ENCODE assay signal across 12 cellular contexts in the genomic region with DNA sequence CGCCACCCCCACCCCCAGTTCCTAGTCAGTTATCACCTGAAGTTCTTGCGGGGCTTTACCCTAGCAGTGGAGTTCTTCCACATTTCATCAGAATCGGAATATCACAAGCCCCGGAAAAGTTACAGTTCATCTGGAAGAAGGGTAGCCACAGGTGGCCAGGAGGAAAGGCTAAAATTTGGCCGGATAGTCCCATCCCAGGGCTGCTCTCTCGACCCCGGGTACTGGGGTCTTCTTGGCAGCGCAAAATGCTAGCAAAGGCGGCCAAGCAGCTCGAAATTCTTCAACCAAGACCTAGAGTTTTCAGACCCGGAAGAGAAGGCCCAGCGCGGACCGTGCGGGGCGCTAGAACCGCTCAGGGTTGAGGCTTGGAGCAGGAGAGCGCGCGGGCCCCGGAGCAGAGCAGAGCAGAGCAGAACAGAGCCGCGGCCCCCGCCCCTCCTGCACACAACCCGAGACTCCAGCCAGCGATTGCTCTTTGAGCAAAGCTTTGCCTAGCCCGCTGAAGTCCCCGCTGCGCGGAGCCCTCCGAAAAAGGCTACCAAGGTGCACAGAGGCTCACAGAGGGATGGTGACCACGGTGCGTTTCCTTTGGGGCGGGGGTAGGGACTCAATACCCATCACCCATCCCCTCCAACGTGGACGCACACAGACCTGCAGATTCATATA. TPM values are rescaled to one million over a fixed set of nuclear protein-coding genes. Genes with fewer than 3 reads are reported as not detected.
DNase-seq lines count a peak whose midpoint lies in the region; ATAC-seq and TF ChIP-seq lines count a peak whose summit lies in the region.
"Had no signal": no experiment of that assay in that cellular context is flagged by ENCODE, and none has a peak within 500 bp of the region (broad histone marks: within the 10 kb centered on the region; RNA-seq: fewer than 3 reads in every experiment).

No MANE protein-coding gene starts in this region.

- H3K4me2 ChIP-seq in SK-N-SH: no peak overlapping the region

- H3K36me3 ChIP-seq in SK-N-SH (replicated peaks in 1 of 2; ENCODE audit: control insufficient read depth in 1 of 2, insufficient read depth in 2 of 2, low read length in 1 of 2): peaks cover 7 to 38% of the 10 kb centered on the region in 2 experiments
- H3K36me3 ChIP-seq in heart left ventricle: peaks cover 0 to 36% (median 31%) of the 10 kb centered on the region in 9 donors

- TF ChIP-seq CTCF in AG10803 (conservative IDR thresholded peaks at IDR 0.05; ENCODE audit: low read length) (no peak), SK-N-SH (IDR thresholded peaks at IDR 0.05) (no peak), heart left ventricle (IDR thresholded peaks at IDR 0.05) (no peak), omental fat pad (IDR thresholded peaks at IDR 0.05) (no peak), Calu3 (IDR thresholded peaks at IDR 0.05; ENCODE audit: unreplicated experiment) (no peak)

- H3K4me3 ChIP-seq in AG10803 (ENCODE audit: low read length) (peak overlapping the region; percentile 1), SK-N-SH (ENCODE audit: low read depth in 2 of 2, low read length in 1 of 2) (peak overlapping the region in 1 of 2 experiments; percentile 24; a peak in 1 of 4 replicates), heart left ventricle (peak overlapping the region in 7 of 12 donors; percentile 1 to 39 (median 26))
- H3K4me3 ChIP-seq: stomach had no signal

- no TSS peak for BruUV-seq in Calu3 (replicated peaks; lab: Mats Ljungman, UMichigan)

- POLR2A ChIA-PET in SK-N-SH (lab: Yijun Ruan, JAX): no interaction called here

- no peaks in the 10 kb centered on the region for H4K20me1 ChIP-seq in SK-N-SH (ENCODE audit: insufficient read depth)

- H3K4me1 Mint-ChIP-seq in Calu3 (ENCODE audit: low read depth, unreplicated experiment): no peaks in the 10 kb centered on the region
- peaks cover 0 to 3% of the 10 kb centered on the region in 2 donors for H3K4me1 Mint-ChIP-seq in effector memory CD8-positive, alpha-beta T cell (ENCODE audit: low read depth in 2 of 2)

- DNase-seq in AG10803 (ENCODE audit: low read depth): no peak
- peak; percentile 73 for DNase-seq in SK-N-SH
- DNase-seq in heart left ventricle: peak in 1 of 5 donors; percentile 32
- no peak for DNase-seq in omental fat pad (ENCODE audit: low spot score)
- no peak for DNase-seq in Calu3
- no peak for DNase-seq in activated CD4-positive, alpha-beta T cell treated with anti-CD3 and anti-CD28 coated beads for 1 hour
- DNase-seq in effector memory CD8-positive, alpha-beta T cell: no peak
- no peak for DNase-seq in activated gamma-delta T cell (lab: John Stamatoyannopoulos, UW)
- DNase-seq: NCI-H146, SIG-M5, stomach had no signal

- H3K4me3 Mint-ChIP-seq in Calu3 (ENCODE audit: low read depth, unreplicated experiment): no peak overlapping the region
- H3K4me3 Mint-ChIP-seq in effector memory CD8-positive, alpha-beta T cell: no peak overlapping the region
- H3K4me3 Mint-ChIP-seq: central memory CD8-positive, alpha-beta T cell had no signal

- no peaks in the 10 kb centered on the region for H3K36me3 Mint-ChIP-seq in Calu3 (ENCODE audit: insufficient read depth, unreplicated experiment)
- H3K36me3 Mint-ChIP-seq in effector memory CD8-positive, alpha-beta T cell (ENCODE audit: insufficient read depth): no peaks in the 10 kb centered on the region

- TF ChIP-seq EP300 in SK-N-SH (IDR thresholded peaks at IDR 0.05; ENCODE audit: borderline replicate concordance in 1 of 2, low read depth in 1 of 2, low read length in 1 of 2): no peak

- intact Hi-C loops in heart left ventricle (cut with DNase I): loop anchor here in 3 of 10 donors (10.0 kb wide), 3 partner anchors 147 to 1567 kb away; no protein-coding TSS in a partner anchor
- intact Hi-C loops in Calu3 (cut with micrococcal nuclease; ENCODE audit: unreplicated experiment): no loop called here

- TF ChIP-seq POLR2A in heart left ventricle (IDR thresholded peaks at IDR 0.05): no peak

- no peaks in the 10 kb centered on the region; a peak in 1 of 4 replicates for H3K4me1 ChIP-seq in SK-N-SH (ENCODE audit: control insufficient read depth in 1 of 2, insufficient read depth in 2 of 2, low read depth in 1 of 2, low read length in 1 of 2)
- H3K4me1 ChIP-seq in heart left ventricle: peaks cover 0 to 45% (median 10%) of the 10 kb centered on the region in 12 donors

- no peak overlapping the region for H2AFZ ChIP-seq in SK-N-SH (ENCODE audit: low read depth)

- peaks cover 65% of the 10 kb centered on the region for H3K27me3 Mint-ChIP-seq in Calu3 (ENCODE audit: unreplicated experiment)
- peaks cover 75 to 100% of the 10 kb centered on the region in 2 donors for H3K27me3 Mint-ChIP-seq in effector memory CD8-positive, alpha-beta T cell

- no peak overlapping the region for H3K27ac Mint-ChIP-seq in Calu3 (ENCODE audit: unreplicated experiment)
- H3K27ac Mint-ChIP-seq in effector memory CD8-positive, alpha-beta T cell: no peak overlapping the region

- WGBS in SK-N-SH (ENCODE audit: low lambda C conversion rate): 63% methylated on average over 32 of the region's 36 CpGs
- 21 to 45% (median 37%) methylated on average over 31 to 36 of the region's 36 CpGs for WGBS in heart left ventricle, 4 donors

- H3K9ac ChIP-seq in SK-N-SH: no peak overlapping the region

- H3K27me3 ChIP-seq in SK-N-SH (ENCODE audit: insufficient read depth) (no peaks in the 10 kb centered on the region), heart left ventricle (peaks cover 19 to 83% (median 44%) of the 10 kb centered on the region in 9 donors)

- ATAC-seq in heart left ventricle (peak in 3 of 4 donors; percentile 34 to 56 (median 43)), omental fat pad (ENCODE audit: low FRiP score) (peak; percentile 60)
- no peak for ATAC-seq in effector memory CD8-positive, alpha-beta T cell (replicated peaks)

- H3K9me2 ChIP-seq in SK-N-SH: no peaks in the 10 kb centered on the region

- CTCF ChIA-PET in SK-N-SH (lab: Yijun Ruan, JAX) (interaction anchor here (0.6 to 2.0 kb wide), 2 partner anchors 316 kb away, joined by 4 to 12 read pairs; no protein-coding TSS in a partner anchor), Calu3 (lab: Charles Lee) (no interaction called here)

- H3K9me3 Mint-ChIP-seq in Calu3 (ENCODE audit: low read depth, unreplicated experiment): no peaks in the 10 kb centered on the region
- H3K9me3 Mint-ChIP-seq in effector memory CD8-positive, alpha-beta T cell: no peaks in the 10 kb centered on the region

- no peaks in the 10 kb centered on the region for H3K79me2 ChIP-seq in SK-N-SH (ENCODE audit: insufficient read depth)

- H3K27ac ChIP-seq in SK-N-SH (ENCODE audit: low read depth in 2 of 2, low read length in 1 of 2) (no peak overlapping the region), heart left ventricle (peak overlapping the region in 1 of 12 donors; percentile 71)
- H3K27ac ChIP-seq: stomach had no signal

- no peaks in the 10 kb centered on the region for H3K9me3 ChIP-seq in SK-N-SH
- H3K9me3 ChIP-seq in heart left ventricle: no peaks in the 10 kb centered on the region

- no peak for TF ChIP-seq RAD21 in SK-N-SH (IDR thresholded peaks at IDR 0.05; ENCODE audit: low read length)

- no peaks in the 10 kb centered on the region for H3F3A ChIP-seq in SK-N-SH (replicated peaks; ENCODE audit: insufficient read depth)

TF ChIP-seq in SK-N-SH, 30 proteins besides CTCF, POLR2A, EP300 and RAD21 (continues in another document):
- TF ChIP-seq TEAD4 (IDR thresholded peaks at IDR 0.05; ENCODE audit: borderline replicate concordance, insufficient read depth) (no peak), RFX5 (IDR thresholded peaks at IDR 0.05; ENCODE audit: low read length) (no peak), CHD2 (IDR thresholded peaks at IDR 0.05; ENCODE audit: low read length, partially characterized antibody) (no peak), POLR2AphosphoS5 (IDR thresholded peaks at IDR 0.05; ENCODE audit: low read depth, low read length) (no peak), RXRA (IDR thresholded peaks at IDR 0.05; ENCODE audit: borderline replicate concordance, low read depth) (no peak), GABPA (IDR thresholded peaks at IDR 0.05; ENCODE audit: low read depth) (no peak), TCF12 (IDR thresholded peaks at IDR 0.05) (no peak)
- TF ChIP-seq, protein P1, sequence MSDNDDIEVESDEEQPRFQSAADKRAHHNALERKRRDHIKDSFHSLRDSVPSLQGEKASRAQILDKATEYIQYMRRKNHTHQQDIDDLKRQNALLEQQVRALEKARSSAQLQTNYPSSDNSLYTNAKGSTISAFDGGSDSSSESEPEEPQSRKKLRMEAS (IDR thresholded peaks at IDR 0.05; ENCODE audit: low read depth): no peak
- TF ChIP-seq, protein P2, sequence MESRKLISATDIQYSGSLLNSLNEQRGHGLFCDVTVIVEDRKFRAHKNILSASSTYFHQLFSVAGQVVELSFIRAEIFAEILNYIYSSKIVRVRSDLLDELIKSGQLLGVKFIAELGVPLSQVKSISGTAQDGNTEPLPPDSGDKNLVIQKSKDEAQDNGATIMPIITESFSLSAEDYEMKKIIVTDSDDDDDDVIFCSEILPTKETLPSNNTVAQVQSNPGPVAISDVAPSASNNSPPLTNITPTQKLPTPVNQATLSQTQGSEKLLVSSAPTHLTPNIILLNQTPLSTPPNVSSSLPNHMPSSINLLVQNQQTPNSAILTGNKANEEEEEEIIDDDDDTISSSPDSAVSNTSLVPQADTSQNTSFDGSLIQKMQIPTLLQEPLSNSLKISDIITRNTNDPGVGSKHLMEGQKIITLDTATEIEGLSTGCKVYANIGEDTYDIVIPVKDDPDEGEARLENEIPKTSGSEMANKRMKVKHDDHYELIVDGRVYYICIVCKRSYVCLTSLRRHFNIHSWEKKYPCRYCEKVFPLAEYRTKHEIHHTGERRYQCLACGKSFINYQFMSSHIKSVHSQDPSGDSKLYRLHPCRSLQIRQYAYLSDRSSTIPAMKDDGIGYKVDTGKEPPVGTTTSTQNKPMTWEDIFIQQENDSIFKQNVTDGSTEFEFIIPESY (IDR thresholded peaks at IDR 0.05; ENCODE audit: borderline replicate concordance, low read depth): no peak
- TF ChIP-seq, protein P3, sequence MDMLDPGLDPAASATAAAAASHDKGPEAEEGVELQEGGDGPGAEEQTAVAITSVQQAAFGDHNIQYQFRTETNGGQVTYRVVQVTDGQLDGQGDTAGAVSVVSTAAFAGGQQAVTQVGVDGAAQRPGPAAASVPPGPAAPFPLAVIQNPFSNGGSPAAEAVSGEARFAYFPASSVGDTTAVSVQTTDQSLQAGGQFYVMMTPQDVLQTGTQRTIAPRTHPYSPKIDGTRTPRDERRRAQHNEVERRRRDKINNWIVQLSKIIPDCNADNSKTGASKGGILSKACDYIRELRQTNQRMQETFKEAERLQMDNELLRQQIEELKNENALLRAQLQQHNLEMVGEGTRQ (IDR thresholded peaks at IDR 0.05; ENCODE audit: borderline replicate concordance, low read depth, low read length): no peak

RNA-seq across cellular contexts. Expression of gene HLX, which starts 8.1 kb away (rescaled TPM):
- polyA plus RNA-seq in SK-N-SH (2012; rRNA removed) (8.6 and 21.4 TPM in 2 replicates), heart left ventricle (1 to 10 TPM; 3.7 to 7.6 TPM)
- polyA plus RNA-seq in SK-N-SH (2012; cell fraction: cytosol; rRNA removed): 11.7 TPM in 2 replicates
- polyA plus RNA-seq in SK-N-SH (2012; cell fraction: nucleus; rRNA removed): 17.6 and 19.7 TPM in 2 replicates
- total RNA-seq in heart left ventricle (10 to 100 TPM in 3 of 9 donors, 1 to 10 TPM in 6; 3.3 to 14.8 (median 6.7) TPM), omental fat pad (10 to 100 TPM; 26.4 to 46.7 (median 34.5) TPM), Calu3 (2022) (0.09 and 0.32 TPM in 2 replicates)
